20 cellular contexts compared by ENCODE assay signal in genomic region chr15:79172032-79172481, GRCh38.
A peak's percentile ranks its signal among the peaks of the same experiment; 100 is the strongest.
DNase-seq lines count a peak whose midpoint lies in the region; ATAC-seq and TF ChIP-seq lines count a peak whose summit lies in the region.
"Had no signal": no experiment of that assay in that cellular context is flagged by ENCODE, and none has a peak within 500 bp of the region (broad histone marks: within the 10 kb centered on the region; RNA-seq: fewer than 3 reads in every experiment).

No MANE protein-coding gene starts in this region.

- no peak overlapping the region for H2AFZ ChIP-seq in neural cell (ENCODE audit: low read depth, low read length)
- H2AFZ ChIP-seq: GM23248 had no signal

- no peak for TF ChIP-seq CTCF in cardiac fibroblast (IDR thresholded peaks at IDR 0.05; ENCODE audit: low read depth, low read length)
- TF ChIP-seq CTCF in neural cell (IDR thresholded peaks at IDR 0.05; ENCODE audit: poor library complexity, severe bottlenecking), result peak; percentile 35

- H3F3A ChIP-seq in neural cell (ENCODE audit: insufficient read depth, low read length, poor library complexity, severe bottlenecking), result no peaks in the 10 kb centered on the region

- H3K9me3 ChIP-seq in HUES48 (ENCODE audit: control insufficient read depth, insufficient read depth, low read length), result no peaks in the 10 kb centered on the region
- no peaks in the 10 kb centered on the region for H3K9me3 ChIP-seq in neural cell (ENCODE audit: low read length)
- H3K9me3 ChIP-seq: ascending aorta, Peyer's patch, psoas muscle, uterus had no signal

- H3K9me2 ChIP-seq in neural cell (ENCODE audit: insufficient read depth, low read length), result no peaks in the 10 kb centered on the region

- DNase-seq in ELR (ENCODE audit: low read depth) (peak; percentile 20), cardiac fibroblast (ENCODE audit: low read depth in 2 of 2) (peak; percentile 7 to 13), NOMO-1 treated with dmso at 0.1 percent for 144 hours (lab: John Stamatoyannopoulos, UW; ENCODE audit: unreplicated experiment) (no peak)
- no peak for DNase-seq in activated CD4-positive, CD25-positive, alpha-beta regulatory T cell treated with anti-CD3 and anti-CD28 coated beads, Interleukin-2, amount 50 U/mL, for 72 hours
- DNase-seq: activated CD4-positive, alpha-beta T cell treated with anti-CD3 and anti-CD28 coated beads, Interleukin-2, amount 50 U/mL, for 4 hours; activated effector memory CD4-positive, alpha-beta T cell treated with Interleukin-2 at 50 U/mL for 16 hours; dorsolateral prefrontal cortex; GM23248; midbrain; NCI-H1105; NCI-H345; Peyer's patch; psoas muscle; T-helper 2 cell; uterus had no signal

- H3K27me3 ChIP-seq in HUES48 (ENCODE audit: control insufficient read depth, insufficient read depth, low read length), result no peaks in the 10 kb centered on the region
- H3K27me3 ChIP-seq in neural cell (ENCODE audit: insufficient read depth, low read depth, low read length), result no peaks in the 10 kb centered on the region
- H3K27me3 ChIP-seq: ascending aorta, dorsolateral prefrontal cortex, Peyer's patch, uterus had no signal

- H3K36me3 ChIP-seq in HUES48 (ENCODE audit: control insufficient read depth, insufficient read depth, low read length), result no peaks in the 10 kb centered on the region
- H3K36me3 ChIP-seq in neural cell (ENCODE audit: insufficient read depth, low read length), result no peaks in the 10 kb centered on the region
- H3K36me3 ChIP-seq: ascending aorta, Peyer's patch, uterus had no signal

- H3K4me3 ChIP-seq in HUES48 (ENCODE audit: low read depth, low read length), result no peak overlapping the region
- H3K4me3 ChIP-seq in cardiac fibroblast (replicated peaks in 1 of 2; ENCODE audit: low read depth in 2 of 2, low read length in 2 of 2), result no peak overlapping the region
- no peak overlapping the region for H3K4me3 ChIP-seq in neural cell (ENCODE audit: low read length)
- H3K4me3 ChIP-seq: ascending aorta, dorsolateral prefrontal cortex, GM23248, Peyer's patch, psoas muscle, uterus had no signal

- no peak for TF ChIP-seq EP300 in neural cell (conservative IDR thresholded peaks at IDR 0.05; ENCODE audit: poor library complexity, severe bottlenecking)

- no peak overlapping the region for H3K4me2 ChIP-seq in neural cell (ENCODE audit: low read length)

- H3K27ac ChIP-seq in HUES48 (ENCODE audit: low read depth, low read length), result peak overlapping the region; percentile 43
- H3K27ac ChIP-seq in neural cell (ENCODE audit: low read length), result no peak overlapping the region
- H3K27ac ChIP-seq: ascending aorta, dorsolateral prefrontal cortex, GM23248, Peyer's patch, psoas muscle, uterus had no signal

- H3K79me2 ChIP-seq in neural cell (replicated peaks; ENCODE audit: insufficient read depth, low read length), result no peaks in the 10 kb centered on the region

- peaks cover 15% of the 10 kb centered on the region for H3K4me1 ChIP-seq in HUES48 (ENCODE audit: control insufficient read depth, insufficient read depth, low read length)
- H3K4me1 ChIP-seq: Peyer's patch, uterus had no signal

- no peak for TF ChIP-seq RAD21 in neural cell (conservative IDR thresholded peaks at IDR 0.05)

- ATAC-seq in HG03457 (IDR thresholded peaks at IDR 0.05; ENCODE audit: unreplicated experiment) (no peak), HG03571 (IDR thresholded peaks at IDR 0.05; ENCODE audit: unreplicated experiment) (no peak)

- H3K9ac ChIP-seq in HUES48 (ENCODE audit: low read depth, low read length) (no peak overlapping the region), neural cell (ENCODE audit: low read length) (no peak overlapping the region)
- H3K9ac ChIP-seq: GM23248 had no signal

- H4K20me1 ChIP-seq in neural cell (ENCODE audit: insufficient read depth), result no peaks in the 10 kb centered on the region

TF ChIP-seq in neural cell, 6 proteins besides CTCF, POLR2A, EP300 and RAD21:
- no peak for TF ChIP-seq MXI1 (conservative IDR thresholded peaks at IDR 0.05; ENCODE audit: poor library complexity, severe bottlenecking)
TF ChIP-seq in neural cell: peak in this region for 0.

Comparison
In these comparisons a context has a peak if more than half of its experiments do, and no peak if none do; other contexts are left out.
1. DNase-seq: peak in ELR (single experiment) and cardiac fibroblast (2 of 2); none in activated CD4-positive, CD25-positive, alpha-beta regulatory T cell treated with anti-CD3 and anti-CD28 coated beads, Interleukin-2, amount 50 U/mL, for 72 hours (single experiment) and NOMO-1 treated with dmso at 0.1 percent for 144 hours (single experiment).